Comparison of ENCODE assay signal across 10 cellular contexts in genomic region chr6:20436719-20437118, GRCh38.
"Had no signal": no experiment of that assay in that cellular context is flagged by ENCODE, and none has a peak within 500 bp of the region (broad histone marks: within the 10 kb centered on the region; RNA-seq: fewer than 3 reads in every experiment).

No MANE protein-coding gene starts in this region.

- H3K4me2 ChIP-seq: KMS-11 had no signal

- H3K9ac ChIP-seq: GM23248, KMS-11 had no signal

- H3K4me3 Mint-ChIP-seq: H9, HFFc6 had no signal

- H3K4me3 ChIP-seq: GM23248 had no signal

- H3K9me3 Mint-ChIP-seq: H9 had no signal

- H3K27ac Mint-ChIP-seq: HFFc6 had no signal

- DNase-seq: GM23248, GOT3, H9, HCEC 1CT, HFFc6, IMR-90, KBM-7 had no signal

- H2AFZ ChIP-seq: GM23248 had no signal

- FAIRE-seq: H54 had no signal

- H3K27ac ChIP-seq: GM23248, HL-60, KMS-11 had no signal
